Comparison of ENCODE assay signal across 21 cellular contexts in genomic region chr11:69972351-69972802, GRCh38.
DNase-seq lines count a peak whose midpoint lies in the region; ATAC-seq and TF ChIP-seq lines count a peak whose summit lies in the region.
"Had no signal": no experiment of that assay in that cellular context is flagged by ENCODE, and none has a peak within 500 bp of the region (broad histone marks: within the 10 kb centered on the region; RNA-seq: fewer than 3 reads in every experiment).

No MANE protein-coding gene starts in this region.

- H3K27ac ChIP-seq in IMR-90 (ENCODE audit: insufficient read depth, low read length) (no peak overlapping the region), vagina (no peak overlapping the region), smooth muscle cell (ENCODE audit: low read depth) (no peak overlapping the region)
- peak overlapping the region; percentile 70 for H3K27ac ChIP-seq in naive thymus-derived CD4-positive, alpha-beta T cell (ENCODE audit: low read depth, low read length)
- H3K27ac ChIP-seq: breast epithelium, ovary, skin epidermis had no signal

- H3K4me1 Mint-ChIP-seq in activated CD4-positive, alpha-beta T cell treated with anti-CD3 and anti-CD28 coated beads, Interleukin-2, amount 10 ng/mL, durations not matched to agents 24 days and 14 days, result peaks cover 8% of the 10 kb centered on the region
- H3K4me1 Mint-ChIP-seq in WTC11, result peaks cover 14% of the 10 kb centered on the region
- peaks cover 0 to 22% (median 12%) of the 10 kb centered on the region in 7 donors for H3K4me1 Mint-ChIP-seq in naive thymus-derived CD4-positive, alpha-beta T cell

- no peak overlapping the region for H3K4me3 Mint-ChIP-seq in activated CD4-positive, alpha-beta T cell treated with anti-CD3 and anti-CD28 coated beads, Interleukin-2, amount 10 ng/mL, durations not matched to agents 24 days and 14 days
- H3K4me3 Mint-ChIP-seq in WTC11, result no peak overlapping the region
- peak overlapping the region in 7 of 10 donors; percentile 2 to 52 (median 20) for H3K4me3 Mint-ChIP-seq in naive thymus-derived CD4-positive, alpha-beta T cell
- H3K4me3 Mint-ChIP-seq: mesothelial cell of epicardium had no signal

- WGBS in IMR-90 (ENCODE audit: extremely low coverage in 2 of 2, insufficient read length in 1 of 2), 2 experiments, result 86% methylated on average over 1 of the region's 15 CpGs; no CpG with 5 or more reads in 1 of the 2 experiments
- WGBS in smooth muscle cell (ENCODE audit: low lambda C conversion rate), result 92% methylated on average over 15 of the region's 15 CpGs

- ATAC-seq in IMR-90 (ENCODE audit: low read depth), result no peak
- ATAC-seq in WTC11, result no peak
- ATAC-seq in naive thymus-derived CD4-positive, alpha-beta T cell, result peak; percentile 81
- ATAC-seq in GM19328 (IDR thresholded peaks at IDR 0.05; ENCODE audit: unreplicated experiment), result no peak

- H3K4me2 ChIP-seq in IMR-90 (ENCODE audit: low read depth, low read length), result no peak overlapping the region
- no peak overlapping the region for H3K4me2 ChIP-seq in smooth muscle cell

- BruUV-seq in IMR-90 (replicated peaks; lab: Mats Ljungman, UMichigan), result no TSS peak

- H3K27me3 ChIP-seq in IMR-90 (ENCODE audit: control insufficient read depth, insufficient read depth, low read length) (no peaks in the 10 kb centered on the region; the same call in 1 of the 2 replicates), vagina (no peaks in the 10 kb centered on the region), smooth muscle cell (ENCODE audit: low read depth) (no peaks in the 10 kb centered on the region)
- H3K27me3 ChIP-seq in naive thymus-derived CD4-positive, alpha-beta T cell (ENCODE audit: control insufficient read depth in 2 of 2, insufficient read depth in 2 of 2, low read length in 2 of 2), result no peaks in the 10 kb centered on the region
- H3K27me3 ChIP-seq: breast epithelium, ovary had no signal

- no peaks in the 10 kb centered on the region for H3K36me3 Mint-ChIP-seq in activated CD4-positive, alpha-beta T cell treated with anti-CD3 and anti-CD28 coated beads, Interleukin-2, amount 10 ng/mL, durations not matched to agents 24 days and 14 days (ENCODE audit: low read depth)
- H3K36me3 Mint-ChIP-seq in WTC11, result no peaks in the 10 kb centered on the region
- H3K36me3 Mint-ChIP-seq in naive thymus-derived CD4-positive, alpha-beta T cell, result no peaks in the 10 kb centered on the region
- H3K36me3 Mint-ChIP-seq: mesothelial cell of epicardium had no signal

- H3K4ac ChIP-seq in IMR-90 (ENCODE audit: low read depth, low read length), result no peak overlapping the region; the same call in 1 of the 2 replicates

- no peak overlapping the region for H3K4me3 ChIP-seq in IMR-90 (ENCODE audit: insufficient read depth, low read depth, low read length)
- no peak overlapping the region for H3K4me3 ChIP-seq in naive thymus-derived CD4-positive, alpha-beta T cell (ENCODE audit: low read length)
- no peak overlapping the region for H3K4me3 ChIP-seq in vagina
- no peak overlapping the region for H3K4me3 ChIP-seq in smooth muscle cell
- H3K4me3 ChIP-seq: breast epithelium, ovary, skin epidermis, stomach had no signal

- no peak overlapping the region for H2AK9ac ChIP-seq in IMR-90 (replicated peaks; ENCODE audit: low read depth, low read length, poor library complexity)

- H3K9ac ChIP-seq in IMR-90 (ENCODE audit: low read depth, low read length), result no peak overlapping the region
- H3K9ac ChIP-seq in smooth muscle cell (ENCODE audit: low read depth), result no peak overlapping the region

- H4K20me1 ChIP-seq in IMR-90 (ENCODE audit: insufficient read depth, low read length), result no peaks in the 10 kb centered on the region
- no peaks in the 10 kb centered on the region for H4K20me1 ChIP-seq in smooth muscle cell (ENCODE audit: low read depth)

- intact Hi-C loops in activated CD4-positive, alpha-beta T cell treated with anti-CD3 and anti-CD28 coated beads, Interleukin-2, amount 10 ng/mL, durations not matched to agents 24 days and 14 days (cut with micrococcal nuclease), result no loop called here
- intact Hi-C loops in IMR-90 (cut with micrococcal nuclease), result no loop called here
- intact Hi-C loops in naive thymus-derived CD4-positive, alpha-beta T cell (cut with micrococcal nuclease), result no loop called here
- intact Hi-C loops in vagina (cut with DNase I), result no loop called here

- CTCF ChIA-PET in IMR-90 (lab: Yijun Ruan, JAX) (no interaction called here), WTC11 (lab: Charles Lee) (no interaction called here)
- CTCF ChIA-PET in naive thymus-derived CD4-positive, alpha-beta T cell (lab: Charles Lee), result no interaction called here

- no peak overlapping the region for H4K91ac ChIP-seq in IMR-90 (ENCODE audit: insufficient read depth, low read depth, low read length)

- no peaks in the 10 kb centered on the region for H3K79me1 ChIP-seq in IMR-90 (ENCODE audit: low read depth in 1 of 2, low read length in 2 of 2)

- TF ChIP-seq CTCF in IMR-90 (conservative IDR thresholded peaks at IDR 0.05; ENCODE audit: low read depth, low read length), result no peak
- TF ChIP-seq CTCF in WTC11 (IDR thresholded peaks at IDR 0.05), result no peak
- no peak for TF ChIP-seq CTCF in vagina (IDR thresholded peaks at IDR 0.05)
- no peak for TF ChIP-seq CTCF in smooth muscle cell (IDR thresholded peaks at IDR 0.05; ENCODE audit: borderline replicate concordance, insufficient read depth, poor library complexity, severe bottlenecking)

- no peaks in the 10 kb centered on the region for H3K9me1 ChIP-seq in IMR-90 (ENCODE audit: insufficient read depth, low read length)

- H3K14ac ChIP-seq in IMR-90 (replicated peaks; ENCODE audit: low read depth, low read length), result no peak overlapping the region

- POLR2A ChIA-PET in IMR-90 (lab: Charles Lee; ENCODE audit: unreplicated experiment) (no interaction called here), WTC11 (lab: Charles Lee) (no interaction called here)
- POLR2A ChIA-PET in naive thymus-derived CD4-positive, alpha-beta T cell (lab: Charles Lee), result no interaction called here

- TF ChIP-seq RAD21 in IMR-90 (IDR thresholded peaks at IDR 0.05; ENCODE audit: low read length), result no peak

- H3K18ac ChIP-seq in IMR-90 (ENCODE audit: low read depth, low read length), result no peak overlapping the region

- H2BK20ac ChIP-seq in IMR-90 (ENCODE audit: low read depth, low read length), result no peak overlapping the region; the same call in 1 of the 2 replicates

- peak overlapping the region; percentile 35 for H3K27ac Mint-ChIP-seq in activated CD4-positive, alpha-beta T cell treated with anti-CD3 and anti-CD28 coated beads, Interleukin-2, amount 10 ng/mL, durations not matched to agents 24 days and 14 days
- H3K27ac Mint-ChIP-seq in WTC11, result 0 out of 2 replicates have a peak overlapping the region, but pooled peaks have one; percentile 20
- H3K27ac Mint-ChIP-seq in naive thymus-derived CD4-positive, alpha-beta T cell, result peak overlapping the region; percentile 75 to 92 (median 83)

- H2BK5ac ChIP-seq in IMR-90 (ENCODE audit: low read depth, low read length, poor library complexity, severe bottlenecking), result no peak overlapping the region

- H3K56ac ChIP-seq in IMR-90 (ENCODE audit: extremely low read depth, insufficient read depth, low read length), result no peak overlapping the region

- H3K9me3 ChIP-seq in IMR-90 (ENCODE audit: control insufficient read depth, insufficient read depth, low read length) (no peaks in the 10 kb centered on the region), vagina (no peaks in the 10 kb centered on the region), smooth muscle cell (replicated peaks; ENCODE audit: low read depth) (no peaks in the 10 kb centered on the region)
- no peaks in the 10 kb centered on the region for H3K9me3 ChIP-seq in naive thymus-derived CD4-positive, alpha-beta T cell (ENCODE audit: control insufficient read depth in 2 of 3, low read length in 3 of 3)
- H3K9me3 ChIP-seq: breast epithelium, ovary, stomach had no signal

- H3F3A ChIP-seq in smooth muscle cell (ENCODE audit: low read depth), result no peaks in the 10 kb centered on the region

- H2AFZ ChIP-seq in IMR-90 (replicated peaks; ENCODE audit: low read length, poor library complexity) (peak overlapping the region; percentile 18), smooth muscle cell (ENCODE audit: low read depth) (no peak overlapping the region)

- no peak overlapping the region for H4K8ac ChIP-seq in IMR-90 (ENCODE audit: low read depth in 2 of 2, low read length in 2 of 2)

- H3K27me3 Mint-ChIP-seq in activated CD4-positive, alpha-beta T cell treated with anti-CD3 and anti-CD28 coated beads, Interleukin-2, amount 10 ng/mL, durations not matched to agents 24 days and 14 days, result peaks cover 2% of the 10 kb centered on the region
- no peaks in the 10 kb centered on the region for H3K27me3 Mint-ChIP-seq in WTC11 (ENCODE audit: low read depth)
- H3K27me3 Mint-ChIP-seq in naive thymus-derived CD4-positive, alpha-beta T cell, result peaks cover 0 to 9% (median 0%) of the 10 kb centered on the region in 5 donors

- H3K4me1 ChIP-seq in IMR-90 (ENCODE audit: control insufficient read depth, insufficient read depth, low read length) (peaks cover 5% of the 10 kb centered on the region; the same call in 1 of the 2 replicates), vagina (no peaks in the 10 kb centered on the region), smooth muscle cell (ENCODE audit: low read depth) (no peaks in the 10 kb centered on the region)
- H3K4me1 ChIP-seq in naive thymus-derived CD4-positive, alpha-beta T cell (ENCODE audit: control insufficient read depth in 2 of 2, insufficient read depth in 2 of 2, low read length in 2 of 2), result peaks cover 0 to 10% of the 10 kb centered on the region in 2 donors
- H3K4me1 ChIP-seq: breast epithelium had no signal

- no peaks in the 10 kb centered on the region for H3K9me3 Mint-ChIP-seq in activated CD4-positive, alpha-beta T cell treated with anti-CD3 and anti-CD28 coated beads, Interleukin-2, amount 10 ng/mL, durations not matched to agents 24 days and 14 days
- no peaks in the 10 kb centered on the region for H3K9me3 Mint-ChIP-seq in WTC11
- no peaks in the 10 kb centered on the region for H3K9me3 Mint-ChIP-seq in naive thymus-derived CD4-positive, alpha-beta T cell
- H3K9me3 Mint-ChIP-seq: mesothelial cell of epicardium had no signal

- TF ChIP-seq POLR2A in IMR-90 (IDR thresholded peaks at IDR 0.05; ENCODE audit: low read depth, low read length) (no peak), vagina (IDR thresholded peaks at IDR 0.05) (no peak)

- dilution Hi-C loops in IMR-90 (cut with HindIII; ENCODE audit: low sequenced_read_pairs, unreplicated experiment), result no loop called here

- no peak overlapping the region for H3K23ac ChIP-seq in IMR-90 (ENCODE audit: low read depth, low read length)

- H3K79me2 ChIP-seq in smooth muscle cell (ENCODE audit: low read depth), result no peaks in the 10 kb centered on the region

- H2AK5ac ChIP-seq in IMR-90 (ENCODE audit: low read depth, low read length), result no peak overlapping the region

- peak; percentile 67 for DNase-seq in activated CD4-positive, alpha-beta T cell treated with anti-CD3 and anti-CD28 coated beads, Interleukin-2, amount 10 ng/mL, durations not matched to agents 24 days and 14 days
- no peak for DNase-seq in activated CD4-positive, alpha-beta T cell treated with anti-CD3 and anti-CD28 coated beads for 1 hour
- DNase-seq in IMR-90 (no peak), WTC11 (ENCODE audit: low spot score) (no peak), vagina (ENCODE audit: extremely low spot score in 2 of 2) (no peak), smooth muscle cell (lab: John Stamatoyannopoulos, UW; ENCODE audit: unreplicated experiment) (no peak)
- peak in 7 of 9 donors; percentile 13 to 63 (median 60) for DNase-seq in naive thymus-derived CD4-positive, alpha-beta T cell
- DNase-seq: ACHN; activated CD8-positive, alpha-beta memory T cell treated with anti-CD3 and anti-CD28 coated beads for 24 hours; activated gamma-delta T cell; foreskin melanocyte; KBM-7; NCI-H1417 treated with DMSO at 0.1 percent for 48 hours; NCI-H526; ovary; stomach; T1000 had no signal

- H2BK120ac ChIP-seq in IMR-90 (ENCODE audit: low read depth, low read length), result peak overlapping the region; percentile 10

- no peak overlapping the region for H2BK15ac ChIP-seq in IMR-90 (ENCODE audit: low read depth, low read length)

- H4K5ac ChIP-seq in IMR-90 (ENCODE audit: low read depth, low read length), result no peak overlapping the region

- no peaks in the 10 kb centered on the region for H3K36me3 ChIP-seq in IMR-90 (ENCODE audit: control insufficient read depth, insufficient read depth, low read length)
- H3K36me3 ChIP-seq in naive thymus-derived CD4-positive, alpha-beta T cell (ENCODE audit: control insufficient read depth in 2 of 3, insufficient read depth in 3 of 3, low read length in 3 of 3), result no peaks in the 10 kb centered on the region
- no peaks in the 10 kb centered on the region for H3K36me3 ChIP-seq in vagina
- H3K36me3 ChIP-seq in smooth muscle cell (ENCODE audit: low read depth), result no peaks in the 10 kb centered on the region
- H3K36me3 ChIP-seq: breast epithelium, ovary, stomach had no signal

- in situ Hi-C loops in IMR-90 (cut with MboI; ENCODE audit: low sequenced_read_pairs), result no loop called here

Comparison
In these comparisons a context has a peak if more than half of its experiments do, and no peak if none do; other contexts are left out.
1. DNase-seq: peak in activated CD4-positive, alpha-beta T cell treated with anti-CD3 and anti-CD28 coated beads, Interleukin-2, amount 10 ng/mL, durations not matched to agents 24 days and 14 days (single experiment) and naive thymus-derived CD4-positive, alpha-beta T cell (7 of 9); none in activated CD4-positive, alpha-beta T cell treated with anti-CD3 and anti-CD28 coated beads for 1 hour (single experiment), IMR-90 (single experiment), WTC11 (single experiment), vagina (0 of 2) and smooth muscle cell (single experiment).
2. H3K27ac Mint-ChIP-seq: peak in every context shown above with its lines; median percentile 83 in naive thymus-derived CD4-positive, alpha-beta T cell; 35 in activated CD4-positive, alpha-beta T cell treated with anti-CD3 and anti-CD28 coated beads, Interleukin-2, amount 10 ng/mL, durations not matched to agents 24 days and 14 days; 20 in WTC11.
3. H3K4me3 Mint-ChIP-seq: peak in naive thymus-derived CD4-positive, alpha-beta T cell (7 of 10); none in activated CD4-positive, alpha-beta T cell treated with anti-CD3 and anti-CD28 coated beads, Interleukin-2, amount 10 ng/mL, durations not matched to agents 24 days and 14 days (single experiment) and WTC11 (single experiment).